Comparison of ENCODE assay signal across 6 cellular contexts in genomic region chr4:663438-664428, GRCh38. TPM values are rescaled to one million over a fixed set of nuclear protein-coding genes. Genes with fewer than 3 reads are reported as not detected.
DNase-seq lines count a peak whose midpoint lies in the region; ATAC-seq lines count a peak whose summit lies in the region.

No MANE protein-coding gene starts in this region.

- no peak overlapping the region for H3K4me3 ChIP-seq in endocrine pancreas (ENCODE audit: control insufficient read depth, insufficient read depth, low read length)

- H3K9me3 ChIP-seq in T-helper 17 cell (ENCODE audit: control insufficient read depth, low read length, poor library complexity, severe bottlenecking) (no peaks in the 10 kb centered on the region), endocrine pancreas (ENCODE audit: control insufficient read depth, low read length) (no peaks in the 10 kb centered on the region)

- peak overlapping the region; percentile 89 for H3K4me3 Mint-ChIP-seq in T-helper 17 cell

- no peaks in the 10 kb centered on the region for H3K27me3 Mint-ChIP-seq in T-helper 17 cell

- H3K36me3 ChIP-seq in endocrine pancreas (ENCODE audit: control insufficient read depth, insufficient read depth, low read length) = no peaks in the 10 kb centered on the region

- H3K4me1 Mint-ChIP-seq in T-helper 17 cell = peaks cover 7% of the 10 kb centered on the region

- ATAC-seq in Right ventricle myocardium inferior = peak; percentile 52
- peak; percentile 84 for ATAC-seq in T-helper 17 cell
- peak; percentile 48 for ATAC-seq in sciatic nerve

- intact Hi-C loops in Right ventricle myocardium inferior (cut with DNase I) (no loop called here), cardiac septum (cut with DNase I) (no loop called here), sciatic nerve (cut with DNase I) (no loop called here)

- no peaks in the 10 kb centered on the region for H3K4me1 ChIP-seq in endocrine pancreas (ENCODE audit: control insufficient read depth, insufficient read depth, low read length)

- H3K27ac Mint-ChIP-seq in T-helper 17 cell = peak overlapping the region; percentile 89

- H3K27me3 ChIP-seq in endocrine pancreas (ENCODE audit: control insufficient read depth, insufficient read depth, low read length) = no peaks in the 10 kb centered on the region

- H3K36me3 Mint-ChIP-seq in T-helper 17 cell (ENCODE audit: low read depth) = peaks cover 3% of the 10 kb centered on the region

- peak overlapping the region; percentile 83 for H3K9ac ChIP-seq in endocrine pancreas (ENCODE audit: control insufficient read depth, insufficient read depth, low read length)

- DNase-seq in Right ventricle myocardium inferior (ENCODE audit: missing footprints) (peak; percentile 83), cardiac septum (ENCODE audit: low spot score) (no peak), T-helper 17 cell (peak; percentile 56 to 65 (median 63)), sciatic nerve (ENCODE audit: low spot score) (peak; percentile 69), AG20443 (ENCODE audit: low spot score) (no peak)

RNA-seq across cellular contexts. Expression of gene ATP5ME, which starts 10.3 kb away (rescaled TPM):
- 1,162 TPM for total RNA-seq in Right ventricle myocardium inferior
- total RNA-seq in cardiac septum = 734 TPM
- 100 to 1,000 TPM in 1 of 2 donors, 10 to 100 TPM in 1; 98.4 to 120 TPM for total RNA-seq in T-helper 17 cell
- 174 TPM for total RNA-seq in sciatic nerve

RNA-seq across cellular contexts. Expression of gene MYL5, which starts 10.6 kb away (rescaled TPM):
- total RNA-seq in Right ventricle myocardium inferior (3.9 TPM), cardiac septum (6.5 TPM), T-helper 17 cell (10 to 100 TPM; 20.3 to 22.9 TPM), sciatic nerve (14.6 TPM)

RNA-seq across cellular contexts. Expression of gene SLC49A3, which starts 25.2 kb away (rescaled TPM):
- 17.3 TPM for total RNA-seq in Right ventricle myocardium inferior
- total RNA-seq in cardiac septum = 12.1 TPM
- total RNA-seq in T-helper 17 cell = 1 to 10 TPM; 1.1 to 2.7 TPM
- 11.4 TPM for total RNA-seq in sciatic nerve

RNA-seq across cellular contexts. Expression of gene PDE6B, which starts 38.4 kb away (rescaled TPM):
- total RNA-seq in Right ventricle myocardium inferior = 1.7 TPM
- 4.8 TPM for total RNA-seq in cardiac septum
- 10 to 100 TPM; 10.2 to 11.5 TPM for total RNA-seq in T-helper 17 cell
- total RNA-seq in sciatic nerve = 2.5 TPM

RNA-seq across cellular contexts. Expression of gene PCGF3, which starts 41.9 kb away (rescaled TPM):
- 21.7 TPM for total RNA-seq in Right ventricle myocardium inferior
- 24.3 TPM for total RNA-seq in cardiac septum
- 10 to 100 TPM; 31.3 to 38.0 TPM for total RNA-seq in T-helper 17 cell
- total RNA-seq in sciatic nerve = 50.3 TPM

Comparison
In these comparisons a context has a peak if more than half of its experiments do, and no peak if none do; other contexts are left out.
1. DNase-seq: peak in Right ventricle myocardium inferior (single experiment), T-helper 17 cell (3 of 3) and sciatic nerve (single experiment); none in cardiac septum (single experiment) and AG20443 (single experiment).
2. Peak in every context shown above with its lines, with median percentiles within 50 percentile points of each other: ATAC-seq.